Comparison of ENCODE assay signal across 8 cellular contexts in genomic region chr12:95790912-95791849, GRCh38. TPM values are rescaled to one million over a fixed set of nuclear protein-coding genes. Genes with fewer than 3 reads are reported as not detected.
DNase-seq lines count a peak whose midpoint lies in the region; ATAC-seq and TF ChIP-seq lines count a peak whose summit lies in the region.

No MANE protein-coding gene starts in this region.

- peak overlapping the region; percentile 83 for H3K4me3 Mint-ChIP-seq in activated naive CD4-positive, alpha-beta T cell treated with anti-CD3 and anti-CD28 coated beads, Interleukin-2, amount 50 U/mL, for 24 hours

- peaks cover 14% of the 10 kb centered on the region for H3K4me1 Mint-ChIP-seq in activated naive CD4-positive, alpha-beta T cell treated with anti-CD3 and anti-CD28 coated beads, Interleukin-2, amount 50 U/mL, for 24 hours

- H3K27ac ChIP-seq in DND-41 (ENCODE audit: low read length) (no peak overlapping the region), rectal smooth muscle tissue (ENCODE audit: low read depth, low read length) (peak overlapping the region; percentile 28)

- H3K4me3 ChIP-seq in DND-41 (ENCODE audit: low read depth in 1 of 2, low read length in 2 of 2) = peak overlapping the region in 1 of 2 experiments; percentile 53; a peak in 1 of 4 replicates
- H3K4me3 ChIP-seq in rectal smooth muscle tissue (ENCODE audit: low read length) = peak overlapping the region; percentile 71

- H3K9me3 ChIP-seq in DND-41 (ENCODE audit: insufficient read depth, low read length, severe bottlenecking) = no peaks in the 10 kb centered on the region

- H3K36me3 Mint-ChIP-seq in activated naive CD4-positive, alpha-beta T cell treated with anti-CD3 and anti-CD28 coated beads, Interleukin-2, amount 50 U/mL, for 24 hours = no peaks in the 10 kb centered on the region

- H3K4me1 ChIP-seq in DND-41 (ENCODE audit: insufficient read depth, low read length) (peaks cover 14% of the 10 kb centered on the region), rectal smooth muscle tissue (ENCODE audit: control insufficient read depth, insufficient read depth, low read length) (peaks cover 6% of the 10 kb centered on the region)

- DNase-seq in DND-41 (no peak), M059J (ENCODE audit: low read depth) (peak; percentile 44), left cardiac atrium (peak; percentile 46), GDM1 (lab: John Stamatoyannopoulos, UW) (no peak)

- peak overlapping the region; percentile 68 for H3K4me2 ChIP-seq in DND-41 (ENCODE audit: insufficient read depth, low read length)

- H3K36me3 ChIP-seq in DND-41 (ENCODE audit: insufficient read depth, low read length) (no peaks in the 10 kb centered on the region), rectal smooth muscle tissue (ENCODE audit: control insufficient read depth, insufficient read depth, low read length) (no peaks in the 10 kb centered on the region)

- peak overlapping the region; percentile 26; the same call in 1 of the 2 replicates for H3K9ac ChIP-seq in DND-41 (ENCODE audit: low read depth, low read length)
- H3K9ac ChIP-seq in rectal smooth muscle tissue (ENCODE audit: low read length) = no peak overlapping the region

- no peaks in the 10 kb centered on the region for H3K79me2 ChIP-seq in DND-41 (ENCODE audit: insufficient read depth, low read length)

- no peaks in the 10 kb centered on the region for H3K9me3 Mint-ChIP-seq in activated naive CD4-positive, alpha-beta T cell treated with anti-CD3 and anti-CD28 coated beads, Interleukin-2, amount 50 U/mL, for 24 hours

- no peaks in the 10 kb centered on the region for H4K20me1 ChIP-seq in DND-41 (ENCODE audit: insufficient read depth, low read length)

- ATAC-seq in DND-41 (ENCODE audit: insufficient read depth, low read depth) (peak; percentile 25; the same call in 2 of the 3 replicates), left cardiac atrium (peak; percentile 39 to 43), HG03439 (IDR thresholded peaks at IDR 0.05; ENCODE audit: unreplicated experiment) (no peak), HG03175 (IDR thresholded peaks at IDR 0.05; ENCODE audit: unreplicated experiment) (no peak)

- H3K27me3 ChIP-seq in DND-41 (ENCODE audit: insufficient read depth, low read length, poor library complexity) = peaks cover 64% of the 10 kb centered on the region
- peaks cover 10% of the 10 kb centered on the region for H3K27me3 ChIP-seq in rectal smooth muscle tissue (ENCODE audit: control insufficient read depth, insufficient read depth, low read length)

- 0 out of 2 replicates have a peak overlapping the region, but pooled peaks have one; percentile 18 for H2AFZ ChIP-seq in DND-41 (ENCODE audit: low read depth, low read length)

- peak overlapping the region; percentile 14 for H3K27ac Mint-ChIP-seq in activated naive CD4-positive, alpha-beta T cell treated with anti-CD3 and anti-CD28 coated beads, Interleukin-2, amount 50 U/mL, for 24 hours

- peaks cover 45% of the 10 kb centered on the region for H3K27me3 Mint-ChIP-seq in activated naive CD4-positive, alpha-beta T cell treated with anti-CD3 and anti-CD28 coated beads, Interleukin-2, amount 50 U/mL, for 24 hours

- intact Hi-C loops in left cardiac atrium (cut with DNase I) = no loop called here

- no peak for TF ChIP-seq CTCF in DND-41 (IDR thresholded peaks at IDR 0.05; ENCODE audit: borderline replicate concordance, extremely low read depth, low read length, poor library complexity, severe bottlenecking)

RNA-seq across cellular contexts. Expression of gene NTN4, which starts 0.6 kb away (rescaled TPM):
- total RNA-seq in M059J (2014; rRNA removed; shearing (Covaris generic)) = 16.5 and 21.5 TPM in 2 replicates
- 10 to 100 TPM; 63.3 to 81.4 TPM for total RNA-seq in left cardiac atrium

Comparison
In these comparisons a context has a peak if more than half of its experiments do, and no peak if none do; other contexts are left out.
1. ATAC-seq: peak in DND-41 (single experiment) and left cardiac atrium (2 of 2); none in HG03439 (single experiment) and HG03175 (single experiment).
2. DNase-seq: peak in M059J (single experiment) and left cardiac atrium (single experiment); none in DND-41 (single experiment) and GDM1 (single experiment).